ENCODE assay signal across 20 cellular contexts in the genomic region with DNA sequence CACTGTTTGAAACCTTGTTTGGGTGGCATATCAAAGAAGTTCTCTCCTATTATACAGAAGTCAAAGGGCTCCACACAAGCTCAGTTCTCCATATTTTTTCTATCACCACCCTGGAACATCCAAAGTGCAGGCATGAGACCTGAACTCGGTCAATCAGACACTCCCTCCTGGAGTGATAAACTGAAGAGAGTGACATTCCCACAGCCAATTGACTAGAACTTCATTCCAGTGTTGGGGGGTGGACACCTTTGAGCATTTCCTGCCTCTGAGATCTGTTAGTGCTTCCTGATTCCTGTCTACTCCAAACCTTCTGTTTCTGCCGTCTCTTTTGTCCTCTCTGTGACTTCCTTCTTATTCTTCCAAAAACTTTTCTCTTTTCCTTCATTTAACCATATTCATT.
"Had no signal": no experiment of that assay in that cellular context is flagged by ENCODE, and none has a peak within 500 bp of the region (broad histone marks: within the 10 kb centered on the region; RNA-seq: fewer than 3 reads in every experiment).

No MANE protein-coding gene starts in this region.

- H3K4me3 ChIP-seq: coronary artery, gastroesophageal sphincter, lower lobe of right lung, spleen, upper lobe of right lung had no signal

- H3K4me1 ChIP-seq: gastroesophageal sphincter, lower lobe of right lung, spleen, upper lobe of right lung had no signal

- DNase-seq: activated CD4-positive, alpha-beta memory T cell treated with anti-CD3 and anti-CD28 coated beads for 36 hours; activated CD4-positive, alpha-beta T cell treated with anti-CD3 and anti-CD28 coated beads for 48 hours; activated CD4-positive, CD25-positive, alpha-beta regulatory T cell; activated naive CD4-positive, alpha-beta T cell treated with anti-CD3 and anti-CD28 coated beads for 36 hours; activated naive CD8-positive, alpha-beta T cell treated with anti-CD3 and anti-CD28 coated beads, Interleukin-2, amount 10 ng/mL, durations not matched to agents 7 days and 5 days; activated T-cell treated with anti-CD3 and anti-CD28 coated beads, Interleukin-2, amount 50 U/mL, for 48 hours; amniotic stem cell; cerebellar nuclear complex; head of caudate nucleus; islet precursor cell; lower lobe of right lung; naive thymus-derived CD8-positive, alpha-beta T cell; spleen; stimulated activated CD4-positive, alpha-beta T cell treated with anti-CD3 and anti-CD28 coated beads, Interleukin-4, amount 100 ng/mL, for 24 hours; stimulated activated naive CD8-positive, alpha-beta T cell treated with anti-CD3 and anti-CD28 coated beads, Interleukin-15, Interleukin-2, amounts not matched to agents 100 U/mL and 50 U/mL, for 24 hours; T1000; upper lobe of right lung had no signal

- H3K9me3 ChIP-seq: gastroesophageal sphincter, lower lobe of right lung, spleen, upper lobe of right lung had no signal

- H3K27ac ChIP-seq: coronary artery, epithelial cell of prostate, gastroesophageal sphincter, lower lobe of right lung, spleen, upper lobe of right lung had no signal

- H3K27me3 ChIP-seq: gastroesophageal sphincter, spleen, upper lobe of right lung had no signal

- H3K36me3 ChIP-seq: gastroesophageal sphincter, lower lobe of right lung, spleen, upper lobe of right lung had no signal
